In genomic region chr15:60035344-60035743, GRCh38 we compare ENCODE assay signal across 32 cellular contexts. TPM values are rescaled to one million over a fixed set of nuclear protein-coding genes. Genes with fewer than 3 reads are reported as not detected.
"Had no signal": no experiment of that assay in that cellular context is flagged by ENCODE, and none has a peak within 500 bp of the region (broad histone marks: within the 10 kb centered on the region; RNA-seq: fewer than 3 reads in every experiment).

No MANE protein-coding gene starts in this region.

- H3K27ac ChIP-seq: body of pancreas, breast epithelium, PC-9, SJCRH30, SK-N-MC, WERI-Rb-1 had no signal

- DNase-seq: activated CD4-positive, alpha-beta T cell treated with anti-CD3 and anti-CD28 coated beads for 1 hour; activated CD4-positive, alpha-beta T cell treated with anti-CD3 and anti-CD28 coated beads, Interleukin-2, amount 10 ng/mL, durations not matched to agents 24 days and 14 days; activated CD4-positive, alpha-beta T cell treated with anti-CD3 and anti-CD28 coated beads, Interleukin-2, amount 50 U/mL, for 4 hours; activated CD4-positive, CD25-positive, alpha-beta regulatory T cell; activated CD8-positive, alpha-beta T cell treated with anti-CD3 and anti-CD28 coated beads for 36 hours; activated gamma-delta T cell; activated naive CD4-positive, alpha-beta T cell treated with Interleukin-2 at 50 U/mL for 16 hours; activated naive CD8-positive, alpha-beta T cell treated with anti-CD3 and anti-CD28 coated beads, Interleukin-2, amount 10 ng/mL, durations not matched to agents 7 days and 5 days; activated T-cell treated with anti-CD3 and anti-CD28 coated beads, Interleukin-2, amount 50 U/mL, for 24 hours; amygdala; body of pancreas; caudate nucleus; cerebellar nuclear complex; NCI-H1105; NCI-H1417 treated with DMSO at 0.1 percent for 48 hours; NCI-H187 treated with DMSO at 0.1 percent for 48 hours; NCI-H2171 treated with DMSO at 0.1 percent for 48 hours; NCI-H2227 treated with DMSO at 0.1 percent for 48 hours; NCI-H446; NCI-H524; NCI-H82; NK-92 treated with Interleukin-12 subunit alpha and Interleukin-12 subunit beta, amount 100 ng/mL, for 24 hours; PC-9; Right ventricle myocardium superior; SJCRH30; T1000; WERI-Rb-1 had no signal

- H3K4me3 ChIP-seq: body of pancreas, breast epithelium, K562, PC-9, SJCRH30, SK-N-MC had no signal

- H3K4me1 ChIP-seq: body of pancreas, breast epithelium, SJCRH30 had no signal

- H3K9me3 ChIP-seq: body of pancreas, breast epithelium, SJCRH30 had no signal

- H3K27me3 ChIP-seq: body of pancreas had no signal

- H3K36me3 ChIP-seq: breast epithelium, SJCRH30, WERI-Rb-1 had no signal

- ATAC-seq: activated CD8-positive, alpha-beta T cell treated with anti-CD3 and anti-CD28 coated beads for 36 hours; body of pancreas; K562 had no signal

RNA-seq across cellular contexts. Expression of gene FOXB1, which starts 31.2 kb away (rescaled TPM):
- total RNA-seq: body of pancreas, breast epithelium, K562, MCF 10A, Right ventricle myocardium superior had no signal
- polyA plus RNA-seq: adipose tissue, K562 had no signal
